In the genomic region with DNA sequence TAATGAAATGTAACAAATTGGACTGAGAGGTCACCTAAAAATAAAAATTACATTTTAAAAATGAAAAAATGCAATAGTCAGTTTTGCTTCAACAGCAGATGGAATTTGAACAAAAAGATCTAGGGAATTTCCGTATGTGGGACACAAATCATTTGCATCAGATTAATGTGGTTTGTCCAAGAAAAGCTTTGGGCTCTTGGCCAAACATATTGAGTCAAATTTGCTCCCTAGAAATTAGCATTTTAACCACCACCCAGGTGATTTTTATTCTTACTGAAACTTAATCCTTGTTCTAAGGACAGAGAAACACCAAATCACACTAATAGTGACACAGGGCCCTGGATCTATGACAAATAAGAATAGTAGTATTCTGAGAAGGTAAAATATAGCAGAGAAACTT, we compare ENCODE assay signal across 25 cellular contexts.
"Had no signal": no experiment of that assay in that cellular context is flagged by ENCODE, and none has a peak within 500 bp of the region (broad histone marks: within the 10 kb centered on the region; RNA-seq: fewer than 3 reads in every experiment).

No MANE protein-coding gene starts in this region.

- H3K27me3 ChIP-seq: ascending aorta, esophagus squamous epithelium, gastroesophageal sphincter, right atrium auricular region, spleen, upper lobe of left lung had no signal

- H3K9me3 ChIP-seq: ascending aorta, esophagus squamous epithelium, gastroesophageal sphincter, right atrium auricular region, spleen, upper lobe of left lung had no signal

- H3K27me3 Mint-ChIP-seq: activated B cell treated with CpG ODN at 0.5 μM for 24 hours; activated CD4-positive, alpha-beta T cell treated with anti-CD3 and anti-CD28 coated beads for 36 hours; progenitor cell of endocrine pancreas had no signal

- H3K4me1 Mint-ChIP-seq: activated B cell treated with CpG ODN at 0.5 μM for 24 hours; activated CD4-positive, alpha-beta T cell treated with anti-CD3 and anti-CD28 coated beads for 36 hours; natural killer cell had no signal

- H3K27ac ChIP-seq: ascending aorta, coronary artery, esophagus squamous epithelium, gastroesophageal sphincter, right atrium auricular region, spleen, upper lobe of left lung had no signal

- DNase-seq: activated B cell treated with CpG ODN at 0.5 μM for 24 hours; activated CD4-positive, alpha-beta T cell treated with anti-CD3 and anti-CD28 coated beads for 36 hours; activated CD4-positive, alpha-beta T cell treated with anti-CD3 and anti-CD28 coated beads, Interleukin-2, amount 50 U/mL, for 48 hours; activated CD8-positive, alpha-beta memory T cell treated with anti-CD3 and anti-CD28 coated beads, Interleukin-2, amount 50 U/mL, for 48 hours; activated effector memory CD4-positive, alpha-beta T cell treated with anti-CD3 and anti-CD28 coated beads, Interleukin-2, amount 50 U/mL, for 16 hours; activated naive CD4-positive, alpha-beta T cell treated with anti-CD3 and anti-CD28 coated beads, Interleukin-2, amount 50 U/mL, for 16 hours; activated T-cell treated with anti-CD3 and anti-CD28 coated beads, Interleukin-2, amount 50 U/mL, for 48 hours; endodermal cell; esophagus squamous epithelium; head of caudate nucleus; hypothalamus; left cardiac atrium; midbrain; natural killer cell; spleen; stimulated activated CD4-positive, alpha-beta T cell treated with anti-CD3 and anti-CD28 coated beads, Interleukin-4, amount 100 ng/mL, for 4 hours; stimulated activated naive CD8-positive, alpha-beta T cell treated with anti-CD3 and anti-CD28 coated beads, Interleukin-15, Interleukin-2, amounts not matched to agents 100 U/mL and 50 U/mL, for 24 hours; T1000; upper lobe of left lung had no signal

- H3K4me3 ChIP-seq: ascending aorta, coronary artery, esophagus squamous epithelium, gastroesophageal sphincter, right atrium auricular region, spleen, upper lobe of left lung had no signal

- H3K36me3 ChIP-seq: ascending aorta, esophagus squamous epithelium, gastroesophageal sphincter, right atrium auricular region, spleen, upper lobe of left lung had no signal

- H3K36me3 Mint-ChIP-seq: natural killer cell had no signal

- H3K27ac Mint-ChIP-seq: activated B cell treated with CpG ODN at 0.5 μM for 24 hours; activated CD4-positive, alpha-beta T cell treated with anti-CD3 and anti-CD28 coated beads for 36 hours; endodermal cell; natural killer cell; progenitor cell of endocrine pancreas; T-helper 1 cell treated with Interleukin-12 subunit alpha and Interleukin-12 subunit beta and Interleukin-4 antibody, amounts not matched to agents 30 μg/mL and 1 μg/mL, for 36 hours had no signal

- H3K4me1 ChIP-seq: ascending aorta, esophagus squamous epithelium, gastroesophageal sphincter, right atrium auricular region, spleen, upper lobe of left lung had no signal

- ATAC-seq: activated CD4-positive, alpha-beta T cell treated with anti-CD3 and anti-CD28 coated beads for 36 hours; gastroesophageal sphincter; left cardiac atrium; natural killer cell; stimulated activated naive CD8-positive, alpha-beta T cell treated with anti-CD3 and anti-CD28 coated beads, Interleukin-15, Interleukin-2, amounts not matched to agents 100 U/mL and 50 U/mL, for 24 hours had no signal

- H3K4me3 Mint-ChIP-seq: activated B cell treated with CpG ODN at 0.5 μM for 24 hours; activated CD4-positive, alpha-beta T cell treated with anti-CD3 and anti-CD28 coated beads for 36 hours; endodermal cell; natural killer cell; T-helper 1 cell treated with Interleukin-12 subunit alpha and Interleukin-12 subunit beta and Interleukin-4 antibody, amounts not matched to agents 30 μg/mL and 1 μg/mL, for 36 hours had no signal

- H3K9me3 Mint-ChIP-seq: endodermal cell had no signal
